In genomic region chr18:24303116-24303466, GRCh38 we compare ENCODE assay signal across 2 cellular contexts.
A peak's percentile ranks its signal among the peaks of the same experiment; 100 is the strongest.
DNase-seq lines count a peak whose midpoint lies in the region; ATAC-seq and TF ChIP-seq lines count a peak whose summit lies in the region.
"Not testable (repeated sequence)": the region's sequence is repeated elsewhere in the genome, so short reads cannot be mapped to it uniquely, and the experiment has no call there.

No MANE protein-coding gene starts in this region.

- not testable (repeated sequence) for H3K9me3 ChIP-seq in Peyer's patch; right cardiac atrium (ENCODE audit: control insufficient read depth, low read length)

- not testable (repeated sequence) for TF ChIP-seq POLR2A in Peyer's patch (IDR thresholded peaks at IDR 0.05)

- ATAC-seq in right cardiac atrium: not testable (repeated sequence)

- not testable (repeated sequence) for DNase-seq in Peyer's patch
- peak in 2 of 3 donors; percentile 65 to 66 for DNase-seq in right cardiac atrium

- intact Hi-C loops in right cardiac atrium (cut with DNase I): not testable (repeated sequence)

- not testable (repeated sequence) for H3K4me1 ChIP-seq in Peyer's patch; right cardiac atrium (ENCODE audit: control insufficient read depth, insufficient read depth, low read length)

- H3K4me3 ChIP-seq in Peyer's patch; right cardiac atrium (ENCODE audit: low read length): not testable (repeated sequence)

- peak overlapping the region in 3 of 4 donors; percentile 15 to 72 (median 47) for H3K27ac ChIP-seq in Peyer's patch
- not testable (repeated sequence) for H3K27ac ChIP-seq in right cardiac atrium (ENCODE audit: low read length)

- not testable (repeated sequence) for H3K36me3 ChIP-seq in Peyer's patch

- H3K27me3 ChIP-seq in Peyer's patch; right cardiac atrium (ENCODE audit: control insufficient read depth, insufficient read depth): not testable (repeated sequence)

- 54% methylated on average over 6 of the region's 6 CpGs for WGBS in right cardiac atrium

- TF ChIP-seq CTCF in Peyer's patch (IDR thresholded peaks at IDR 0.05): not testable (repeated sequence)
